In the genomic region with DNA sequence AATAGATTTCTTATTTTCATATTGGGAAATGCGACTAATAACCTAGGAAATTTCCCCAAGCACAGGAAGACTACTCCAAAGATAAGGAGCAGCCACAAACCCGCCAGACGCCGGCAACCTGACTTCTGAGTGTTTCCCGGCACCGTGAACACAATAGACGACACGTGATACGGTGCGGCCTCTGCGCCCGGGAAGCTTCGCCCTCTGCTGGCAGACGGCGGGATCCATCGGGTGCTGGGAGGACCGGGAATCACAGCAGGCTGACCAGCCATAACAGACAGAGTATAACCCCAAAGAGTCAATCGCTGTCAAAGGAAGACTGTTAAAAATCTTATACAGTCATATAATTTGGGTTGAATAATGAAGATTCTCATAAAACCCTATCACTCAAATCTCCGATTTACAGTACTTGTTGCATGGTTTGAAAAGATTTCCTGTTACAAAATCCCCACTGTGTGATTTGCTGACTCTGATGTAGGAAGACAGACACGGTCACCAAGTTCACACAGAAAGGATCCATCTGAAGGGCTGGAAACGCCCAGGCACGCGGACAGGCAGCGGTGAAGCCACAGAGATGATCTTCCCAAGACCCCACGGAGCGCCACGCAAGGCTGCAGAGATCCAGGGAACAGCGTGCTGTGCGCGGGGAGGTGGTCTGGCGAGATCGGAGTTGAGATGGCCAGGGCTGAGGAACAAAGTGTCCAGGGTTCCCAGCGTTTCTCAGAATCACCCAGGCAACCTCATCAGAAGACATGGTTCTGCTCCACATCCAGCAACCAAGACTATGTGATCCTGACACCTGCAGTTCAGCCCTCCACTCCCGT, we compare ENCODE assay signal across 8 cellular contexts.
DNase-seq lines count a peak whose midpoint lies in the region; ATAC-seq and TF ChIP-seq lines count a peak whose summit lies in the region.

No MANE protein-coding gene starts in this region.

- no peak overlapping the region for H3K14ac ChIP-seq in neuronal stem cell (ENCODE audit: low read length)

- H2BK15ac ChIP-seq in neuronal stem cell (ENCODE audit: low read length) = no peak overlapping the region

- H2AFZ ChIP-seq in DND-41 (ENCODE audit: low read depth, low read length) (peak overlapping the region; percentile 88), GM23338 (0 out of 2 replicates have a peak overlapping the region, but pooled peaks have one; percentile 70), Karpas-422 (ENCODE audit: low read length) (no peak overlapping the region), neuronal stem cell (ENCODE audit: low read length) (peak overlapping the region; percentile 83)

- DNase-seq in DND-41 (peak; percentile 73), GM23338 (ENCODE audit: low spot score) (peak; percentile 92), Karpas-422 (peak; percentile 80), RPMI8226 (peak; percentile 25), foreskin keratinocyte (peak; percentile 19 to 52), neuronal stem cell (ENCODE audit: low spot score) (peak; percentile 79)
- DNase-seq in activated effector memory CD4-positive, alpha-beta T cell treated with anti-CD3 and anti-CD28 coated beads, Interleukin-2, amount 50 U/mL, for 16 hours = peak; percentile 92

- no peaks in the 10 kb centered on the region for H3K79me2 ChIP-seq in DND-41 (ENCODE audit: insufficient read depth, low read length)
- peaks cover 15% of the 10 kb centered on the region for H3K79me2 ChIP-seq in GM23338 (replicated peaks; ENCODE audit: insufficient read depth)
- H3K79me2 ChIP-seq in Karpas-422 (ENCODE audit: low read length) = peaks cover 56% of the 10 kb centered on the region

- H3K4me1 Mint-ChIP-seq in GM23338 = peaks cover 47% of the 10 kb centered on the region

- TF ChIP-seq CTCF in DND-41 (IDR thresholded peaks at IDR 0.05; ENCODE audit: borderline replicate concordance, extremely low read depth, low read length, poor library complexity, severe bottlenecking) (peak; percentile 85), GM23338 (conservative IDR thresholded peaks at IDR 0.05; ENCODE audit: low read depth in 2 of 2) (peak; percentile 86 to 94), foreskin keratinocyte (conservative IDR thresholded peaks at IDR 0.05) (peak; percentile 98)

- peak overlapping the region; percentile 51; the same call in 2 of the 3 replicates for H3K4me3 Mint-ChIP-seq in GM23338

- H3F3A ChIP-seq in GM23338 (replicated peaks; ENCODE audit: low read depth) = no peaks in the 10 kb centered on the region

- peaks cover 8% of the 10 kb centered on the region; the same call in 2 of the 3 replicates for H3K36me3 Mint-ChIP-seq in GM23338 (ENCODE audit: low read depth)

- H3K9ac ChIP-seq in DND-41 (ENCODE audit: low read depth, low read length) (peak overlapping the region; percentile 33; the same call in 1 of the 2 replicates), Karpas-422 (ENCODE audit: low read length) (no peak overlapping the region), neuronal stem cell (ENCODE audit: low read depth, low read length, poor library complexity) (no peak overlapping the region), subcutaneous abdominal adipose tissue (ENCODE audit: low read length in 5 of 5) (peak overlapping the region in 4 of 5 donors; percentile 6 to 74 (median 44))

- H3K4ac ChIP-seq in neuronal stem cell (ENCODE audit: low read length) = no peak overlapping the region

- no peak overlapping the region for H2BK5ac ChIP-seq in neuronal stem cell (ENCODE audit: low read length)

- H4K20me1 ChIP-seq in DND-41 (ENCODE audit: insufficient read depth, low read length) (no peaks in the 10 kb centered on the region), GM23338 (replicated peaks; ENCODE audit: insufficient read depth) (peaks cover 4% of the 10 kb centered on the region; the same call in 1 of the 2 replicates), Karpas-422 (ENCODE audit: insufficient read depth, low read depth, low read length) (no peaks in the 10 kb centered on the region)

- no peak overlapping the region for H4K8ac ChIP-seq in neuronal stem cell (ENCODE audit: low read depth, low read length)

- H2AK5ac ChIP-seq in neuronal stem cell (ENCODE audit: low read depth, low read length) = peak overlapping the region; percentile 23

- H3K4me3 ChIP-seq in DND-41 (ENCODE audit: low read depth in 1 of 2, low read length in 2 of 2) (peak overlapping the region in 1 of 2 experiments; percentile 38; a peak in 2 of 4 replicates), GM23338 (no peak overlapping the region), Karpas-422 (ENCODE audit: low read length) (no peak overlapping the region), neuronal stem cell (ENCODE audit: low read length in 2 of 2) (peak overlapping the region in 1 of 2 donors; percentile 25), subcutaneous abdominal adipose tissue (ENCODE audit: low read depth in 1 of 5, low read length in 5 of 5) (peak overlapping the region; percentile 45 to 59 (median 54))

- no peaks in the 10 kb centered on the region; the same call in 2 of the 3 replicates for H3K9me3 Mint-ChIP-seq in GM23338

- no peak overlapping the region for H2BK12ac ChIP-seq in neuronal stem cell (ENCODE audit: low read length)

- no peak overlapping the region for H4K91ac ChIP-seq in neuronal stem cell (ENCODE audit: low read depth, low read length, poor library complexity)

- no CpG with 5 or more reads among the region's 34 CpGs for WGBS in neuronal stem cell (ENCODE audit: extremely low coverage in 2 of 2, insufficient read length in 2 of 2, insufficient replicate concordance in 1 of 2), 2 donors

- peaks cover 8% of the 10 kb centered on the region for H3K4me1 ChIP-seq in DND-41 (ENCODE audit: insufficient read depth, low read length)
- peaks cover 14% of the 10 kb centered on the region; the same call in 1 of the 2 replicates for H3K4me1 ChIP-seq in GM23338 (ENCODE audit: insufficient read depth)
- H3K4me1 ChIP-seq in Karpas-422 (ENCODE audit: low read length) = peaks cover 8% of the 10 kb centered on the region
- H3K4me1 ChIP-seq in foreskin keratinocyte = no peaks in the 10 kb centered on the region
- peaks cover 11 to 17% of the 10 kb centered on the region in 2 donors for H3K4me1 ChIP-seq in neuronal stem cell (ENCODE audit: control insufficient read depth in 2 of 2, insufficient read depth in 1 of 2, low read depth in 1 of 2, low read length in 2 of 2)
- H3K4me1 ChIP-seq in subcutaneous abdominal adipose tissue (ENCODE audit: control insufficient read depth in 5 of 5, insufficient read depth in 5 of 5, low read length in 5 of 5) = peaks cover 2 to 7% (median 5%) of the 10 kb centered on the region in 5 donors

- H3K79me1 ChIP-seq in neuronal stem cell (ENCODE audit: low read depth, low read length) = peaks cover 3% of the 10 kb centered on the region

- no peaks in the 10 kb centered on the region for H3K9me2 ChIP-seq in GM23338 (ENCODE audit: insufficient read depth)
- H3K9me2 ChIP-seq in Karpas-422 (replicated peaks; ENCODE audit: insufficient read depth, low read length) = no peaks in the 10 kb centered on the region

- no peak overlapping the region for H2BK120ac ChIP-seq in neuronal stem cell (ENCODE audit: low read depth, low read length)

- peak overlapping the region; percentile 84 for H3K27ac Mint-ChIP-seq in GM23338

- H3K9me3 ChIP-seq in DND-41 (ENCODE audit: insufficient read depth, low read length, severe bottlenecking) (no peaks in the 10 kb centered on the region), Karpas-422 (ENCODE audit: low read length) (no peaks in the 10 kb centered on the region), neuronal stem cell (replicated peaks in 1 of 2; ENCODE audit: control insufficient read depth in 2 of 2, insufficient read depth in 1 of 2, low read depth in 1 of 2, low read length in 2 of 2) (peaks cover 0 to 3% of the 10 kb centered on the region in 2 donors), subcutaneous abdominal adipose tissue (ENCODE audit: control insufficient read depth in 5 of 5, low read length in 5 of 5) (no peaks in the 10 kb centered on the region)

- peaks cover 7% of the 10 kb centered on the region for H3K27me3 Mint-ChIP-seq in GM23338 (ENCODE audit: insufficient read depth, low read depth, poor library complexity)

- H3K27me3 ChIP-seq in DND-41 (ENCODE audit: insufficient read depth, low read length, poor library complexity) = no peaks in the 10 kb centered on the region
- no peaks in the 10 kb centered on the region for H3K27me3 ChIP-seq in GM23338 (ENCODE audit: insufficient read depth)
- H3K27me3 ChIP-seq in Karpas-422 (ENCODE audit: low read length) = no peaks in the 10 kb centered on the region
- no peaks in the 10 kb centered on the region for H3K27me3 ChIP-seq in foreskin keratinocyte
- peaks cover 0 to 3% (median 0%) of the 10 kb centered on the region in 3 experiments for H3K27me3 ChIP-seq in neuronal stem cell (ENCODE audit: control insufficient read depth in 3 of 3, insufficient read depth in 3 of 3, low read depth in 1 of 3, low read length in 3 of 3)
- no peaks in the 10 kb centered on the region for H3K27me3 ChIP-seq in subcutaneous abdominal adipose tissue (ENCODE audit: control insufficient read depth in 5 of 5, insufficient read depth in 4 of 5, low read length in 5 of 5)

- peak overlapping the region; percentile 8 for H3K18ac ChIP-seq in neuronal stem cell (ENCODE audit: low read length)

- H3K23ac ChIP-seq in neuronal stem cell (ENCODE audit: low read depth, low read length, poor library complexity) = no peak overlapping the region

- peak overlapping the region; percentile 58 for H3K4me2 ChIP-seq in DND-41 (ENCODE audit: insufficient read depth, low read length)
- H3K4me2 ChIP-seq in GM23338 = peak overlapping the region; percentile 64
- no peak overlapping the region for H3K4me2 ChIP-seq in Karpas-422 (ENCODE audit: low read depth, low read length, poor library complexity, severe bottlenecking)
- no peak overlapping the region for H3K4me2 ChIP-seq in neuronal stem cell (ENCODE audit: insufficient read depth, low read length, poor library complexity, severe bottlenecking)

- H3K36me3 ChIP-seq in DND-41 (ENCODE audit: insufficient read depth, low read length) = no peaks in the 10 kb centered on the region
- no peaks in the 10 kb centered on the region for H3K36me3 ChIP-seq in GM23338 (ENCODE audit: insufficient read depth)
- no peaks in the 10 kb centered on the region for H3K36me3 ChIP-seq in Karpas-422 (ENCODE audit: insufficient read depth, low read length)
- H3K36me3 ChIP-seq in neuronal stem cell (replicated peaks in 1 of 2; ENCODE audit: control insufficient read depth in 2 of 2, insufficient read depth in 2 of 2, low read length in 2 of 2) = peaks cover 2 to 13% of the 10 kb centered on the region in 2 donors
- H3K36me3 ChIP-seq in subcutaneous abdominal adipose tissue (ENCODE audit: control insufficient read depth in 5 of 5, insufficient read depth in 5 of 5, low read length in 5 of 5) = peaks cover 0 to 9% (median 3%) of the 10 kb centered on the region in 5 donors

- peak; percentile 98 for ATAC-seq in DND-41 (ENCODE audit: insufficient read depth, low read depth)
- ATAC-seq in GM23338 = peak; percentile 92
- ATAC-seq in foreskin keratinocyte = peak; percentile 100

- H3K27ac ChIP-seq in DND-41 (ENCODE audit: low read length) (no peak overlapping the region), GM23338 (ENCODE audit: low read depth) (no peak overlapping the region), Karpas-422 (ENCODE audit: low read length) (no peak overlapping the region), foreskin keratinocyte (no peak overlapping the region), neuronal stem cell (replicated peaks; ENCODE audit: low read length) (no peak overlapping the region), subcutaneous abdominal adipose tissue (ENCODE audit: low read depth, low read length) (no peak overlapping the region)

Comparison
In these comparisons a context has a peak if more than half of its experiments do, and no peak if none do; other contexts are left out.
1. DNase-seq: peak in every context shown above with its lines; median percentile 92 in GM23338; 92 in activated effector memory CD4-positive, alpha-beta T cell treated with anti-CD3 and anti-CD28 coated beads, Interleukin-2, amount 50 U/mL, for 16 hours; 80 in Karpas-422; 79 in neuronal stem cell; 73 in DND-41; 36 in foreskin keratinocyte; 25 in RPMI8226.
2. H3K4me2 ChIP-seq: peak in DND-41 (single experiment) and GM23338 (single experiment); none in Karpas-422 (single experiment) and neuronal stem cell (single experiment).
3. H3K4me3 ChIP-seq: peak in subcutaneous abdominal adipose tissue (5 of 5); none in GM23338 (single experiment) and Karpas-422 (single experiment).
4. H3K9ac ChIP-seq: peak in DND-41 (single experiment) and subcutaneous abdominal adipose tissue (4 of 5); none in Karpas-422 (single experiment) and neuronal stem cell (single experiment).
5. Peak in every context shown above with its lines, with median percentiles within 50 percentile points of each other: ATAC-seq and CTCF ChIP-seq.